Comparison of ENCODE assay signal across 9 cellular contexts in the genomic region with DNA sequence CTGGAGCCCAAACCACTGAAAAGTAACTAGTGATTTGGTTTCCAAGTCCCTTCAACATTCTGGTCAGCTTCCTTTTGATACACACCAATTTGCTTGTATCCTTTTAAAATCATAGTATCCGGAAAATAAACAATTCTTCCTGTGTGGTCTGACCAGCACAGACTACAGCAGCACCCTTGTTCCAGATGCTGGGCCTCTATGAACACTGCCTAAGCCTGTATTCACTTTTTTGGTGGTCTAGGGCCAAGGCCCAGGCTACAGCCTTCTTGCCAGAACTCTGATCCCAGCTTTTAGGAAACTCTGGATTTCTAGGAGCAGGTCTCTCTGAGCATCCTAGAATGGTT. TPM values are rescaled to one million over a fixed set of nuclear protein-coding genes. Genes with fewer than 3 reads are reported as not detected.
A peak's percentile ranks its signal among the peaks of the same experiment; 100 is the strongest.
DNase-seq lines count a peak whose midpoint lies in the region; ATAC-seq and TF ChIP-seq lines count a peak whose summit lies in the region.
"Had no signal": no experiment of that assay in that cellular context is flagged by ENCODE, and none has a peak within 500 bp of the region (broad histone marks: within the 10 kb centered on the region; RNA-seq: fewer than 3 reads in every experiment).

No MANE protein-coding gene starts in this region.

- H3K4me3 ChIP-seq in left ventricle myocardium inferior (peak overlapping the region; percentile 79), right cardiac atrium (ENCODE audit: low read length) (no peak overlapping the region), body of pancreas (no peak overlapping the region), urinary bladder (ENCODE audit: low read depth, low read length) (no peak overlapping the region)

- peaks cover 4% of the 10 kb centered on the region for H3K4me1 Mint-ChIP-seq in memory B cell

- ATAC-seq in right cardiac atrium (no peak), body of pancreas (no peak), memory B cell (ENCODE audit: low read depth) (no peak), HG02623 (IDR thresholded peaks at IDR 0.05; ENCODE audit: unreplicated experiment) (no peak)

- WGBS in right cardiac atrium, result 59% methylated on average over 1 of the region's 1 CpG
- WGBS in body of pancreas, 2 donors, result 16 to 17% methylated on average over 1 of the region's 1 CpG
- 44% methylated on average over 1 of the region's 1 CpG for WGBS in urinary bladder

- H3K4me1 ChIP-seq in left ventricle myocardium inferior, result peaks cover 20% of the 10 kb centered on the region
- no peaks in the 10 kb centered on the region for H3K4me1 ChIP-seq in right cardiac atrium (ENCODE audit: control insufficient read depth, insufficient read depth, low read length)
- H3K4me1 ChIP-seq in body of pancreas, result peaks cover 38% of the 10 kb centered on the region
- no peaks in the 10 kb centered on the region for H3K4me1 ChIP-seq in urinary bladder (ENCODE audit: insufficient read depth)

- peaks cover 26% of the 10 kb centered on the region for H3K27me3 Mint-ChIP-seq in memory B cell

- TF ChIP-seq POLR2A in body of pancreas (IDR thresholded peaks at IDR 0.05), result no peak

- H3K27ac Mint-ChIP-seq in memory B cell, result no peak overlapping the region

- DNase-seq in left ventricle myocardium inferior (no peak), right cardiac atrium (no peak), body of pancreas (no peak), memory B cell (ENCODE audit: low spot score in 2 of 2) (no peak), SHP77 treated with DMSO at 0.1 percent for 48 hours (lab: John Stamatoyannopoulos, UW) (no peak), GM10266 (ENCODE audit: extremely low spot score) (no peak)

- H3K27ac ChIP-seq in left ventricle myocardium inferior (replicated peaks) (no peak overlapping the region), right cardiac atrium (ENCODE audit: low read length) (no peak overlapping the region), body of pancreas (peak overlapping the region; percentile 81 to 93 (median 89)), urinary bladder (ENCODE audit: low read depth) (peak overlapping the region; percentile 70)

- no peak for TF ChIP-seq CTCF in left ventricle myocardium inferior (IDR thresholded peaks at IDR 0.05; ENCODE audit: borderline replicate concordance)
- TF ChIP-seq CTCF in body of pancreas (IDR thresholded peaks at IDR 0.05), result no peak
- no peak for TF ChIP-seq CTCF in GM10266 (IDR thresholded peaks at IDR 0.05; ENCODE audit: control insufficient read depth, insufficient read depth, low read depth, missing control alignments)

- intact Hi-C loops in left ventricle myocardium inferior (cut with micrococcal nuclease), result no loop called here
- intact Hi-C loops in right cardiac atrium (cut with DNase I), result no loop called here
- intact Hi-C loops in body of pancreas (cut with DNase I), result no loop called here

- H3K36me3 ChIP-seq in left ventricle myocardium inferior, result no peaks in the 10 kb centered on the region
- H3K36me3 ChIP-seq in body of pancreas (replicated peaks in 1 of 2; ENCODE audit: insufficient read depth in 1 of 2, low read depth in 2 of 2), result no peaks in the 10 kb centered on the region
- no peaks in the 10 kb centered on the region for H3K36me3 ChIP-seq in urinary bladder (ENCODE audit: insufficient read depth)
- H3K36me3 ChIP-seq: sigmoid colon had no signal

- H3K9me3 ChIP-seq in left ventricle myocardium inferior (replicated peaks), result no peaks in the 10 kb centered on the region
- no peaks in the 10 kb centered on the region for H3K9me3 ChIP-seq in right cardiac atrium (ENCODE audit: control insufficient read depth, low read length)
- no peaks in the 10 kb centered on the region for H3K9me3 ChIP-seq in body of pancreas
- H3K9me3 ChIP-seq: sigmoid colon had no signal

- no peaks in the 10 kb centered on the region for H3K27me3 ChIP-seq in left ventricle myocardium inferior (ENCODE audit: low read depth)
- no peaks in the 10 kb centered on the region for H3K27me3 ChIP-seq in right cardiac atrium (ENCODE audit: control insufficient read depth, insufficient read depth)
- H3K27me3 ChIP-seq in body of pancreas, result no peaks in the 10 kb centered on the region
- H3K27me3 ChIP-seq: sigmoid colon had no signal

- no peaks in the 10 kb centered on the region for H3K36me3 Mint-ChIP-seq in memory B cell

- H3K9me3 Mint-ChIP-seq in memory B cell, result no peaks in the 10 kb centered on the region

- peak overlapping the region; percentile 57 for H3K4me3 Mint-ChIP-seq in memory B cell

RNA-seq across cellular contexts. Expression of a gene that starts 0.8 kb away (rescaled TPM):
- total RNA-seq in left ventricle myocardium inferior (10.1 TPM), right cardiac atrium (10 to 100 TPM in 1 of 4 donors, 1 to 10 TPM in 3; 4.5 to 10.1 (median 5.8) TPM), body of pancreas (10 to 100 TPM; 11.2 to 31.4 TPM), urinary bladder (32.9 TPM)
- polyA plus RNA-seq in right cardiac atrium (3.8 TPM), urinary bladder (12.3 TPM)

Comparison
In these comparisons a context has a peak if more than half of its experiments do, and no peak if none do; other contexts are left out.
1. H3K27ac ChIP-seq: peak in body of pancreas (4 of 4) and urinary bladder (single experiment); none in left ventricle myocardium inferior (single experiment) and right cardiac atrium (single experiment).